Comparison of ENCODE assay signal across 1 cellular context in the genomic region with DNA sequence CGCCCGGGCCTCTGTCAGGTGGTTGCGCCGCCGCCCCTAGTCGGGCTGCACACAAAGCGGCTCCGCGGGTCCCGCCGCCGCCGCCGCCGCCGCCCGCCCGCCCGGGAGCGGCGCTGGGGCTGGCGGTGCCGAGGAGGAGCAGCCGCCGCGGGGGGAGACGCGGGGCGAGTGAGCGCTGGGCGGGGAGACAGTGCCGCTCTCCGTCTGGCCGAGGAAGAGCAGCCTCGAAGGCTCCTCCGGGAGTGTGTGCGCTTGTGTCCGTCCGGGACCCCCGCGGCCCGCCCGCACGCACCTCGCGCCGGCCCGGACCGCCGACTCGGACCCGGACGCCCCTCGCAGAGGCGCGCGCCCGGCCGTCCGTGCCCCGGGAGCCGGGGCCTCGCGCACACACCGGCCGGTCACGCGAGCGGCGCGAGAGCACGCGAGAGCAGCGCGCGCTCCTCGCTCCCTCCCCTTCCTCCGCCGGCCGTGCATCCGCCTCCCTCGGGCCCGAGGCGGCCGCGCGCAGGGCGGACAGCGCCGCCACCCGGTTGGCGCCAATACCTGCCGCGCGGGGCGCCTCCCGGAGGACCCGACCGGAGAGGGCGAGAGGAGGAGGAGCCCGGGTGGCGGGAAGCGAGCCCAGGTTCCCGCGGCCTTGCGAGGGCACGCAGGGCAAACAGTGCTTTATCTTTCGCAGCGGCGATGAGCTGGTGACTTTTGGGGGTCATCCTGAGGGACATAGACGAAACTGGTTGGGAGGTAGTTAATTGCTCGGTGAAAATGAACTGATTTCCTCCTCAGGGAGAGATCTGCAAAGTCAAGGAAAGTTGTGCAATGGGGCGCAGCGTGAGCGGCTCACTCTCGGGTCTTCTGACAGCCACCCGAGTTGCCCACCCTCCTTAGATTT.
A peak's percentile ranks its signal among the peaks of the same experiment; 100 is the strongest.
TF ChIP-seq lines count a peak whose summit lies in the region.

A gene with protein sequence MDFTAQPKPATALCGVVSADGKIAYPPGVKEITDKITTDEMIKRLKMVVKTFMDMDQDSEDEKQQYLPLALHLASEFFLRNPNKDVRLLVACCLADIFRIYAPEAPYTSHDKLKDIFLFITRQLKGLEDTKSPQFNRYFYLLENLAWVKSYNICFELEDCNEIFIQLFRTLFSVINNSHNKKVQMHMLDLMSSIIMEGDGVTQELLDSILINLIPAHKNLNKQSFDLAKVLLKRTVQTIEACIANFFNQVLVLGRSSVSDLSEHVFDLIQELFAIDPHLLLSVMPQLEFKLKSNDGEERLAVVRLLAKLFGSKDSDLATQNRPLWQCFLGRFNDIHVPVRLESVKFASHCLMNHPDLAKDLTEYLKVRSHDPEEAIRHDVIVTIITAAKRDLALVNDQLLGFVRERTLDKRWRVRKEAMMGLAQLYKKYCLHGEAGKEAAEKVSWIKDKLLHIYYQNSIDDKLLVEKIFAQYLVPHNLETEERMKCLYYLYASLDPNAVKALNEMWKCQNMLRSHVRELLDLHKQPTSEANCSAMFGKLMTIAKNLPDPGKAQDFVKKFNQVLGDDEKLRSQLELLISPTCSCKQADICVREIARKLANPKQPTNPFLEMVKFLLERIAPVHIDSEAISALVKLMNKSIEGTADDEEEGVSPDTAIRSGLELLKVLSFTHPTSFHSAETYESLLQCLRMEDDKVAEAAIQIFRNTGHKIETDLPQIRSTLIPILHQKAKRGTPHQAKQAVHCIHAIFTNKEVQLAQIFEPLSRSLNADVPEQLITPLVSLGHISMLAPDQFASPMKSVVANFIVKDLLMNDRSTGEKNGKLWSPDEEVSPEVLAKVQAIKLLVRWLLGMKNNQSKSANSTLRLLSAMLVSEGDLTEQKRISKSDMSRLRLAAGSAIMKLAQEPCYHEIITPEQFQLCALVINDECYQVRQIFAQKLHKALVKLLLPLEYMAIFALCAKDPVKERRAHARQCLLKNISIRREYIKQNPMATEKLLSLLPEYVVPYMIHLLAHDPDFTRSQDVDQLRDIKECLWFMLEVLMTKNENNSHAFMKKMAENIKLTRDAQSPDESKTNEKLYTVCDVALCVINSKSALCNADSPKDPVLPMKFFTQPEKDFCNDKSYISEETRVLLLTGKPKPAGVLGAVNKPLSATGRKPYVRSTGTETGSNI (N-terminal part only) (minus strand): TSS at position 423 of the 889 bp plus-strand sequence. CDS start 1,334 bp downstream, outside the sequence.

TF ChIP-seq in HEK293, 187 proteins besides CTCF, POLR2A, EP300 and RAD21 (continued from another document and continues in another):
- TF ChIP-seq, protein P1, sequence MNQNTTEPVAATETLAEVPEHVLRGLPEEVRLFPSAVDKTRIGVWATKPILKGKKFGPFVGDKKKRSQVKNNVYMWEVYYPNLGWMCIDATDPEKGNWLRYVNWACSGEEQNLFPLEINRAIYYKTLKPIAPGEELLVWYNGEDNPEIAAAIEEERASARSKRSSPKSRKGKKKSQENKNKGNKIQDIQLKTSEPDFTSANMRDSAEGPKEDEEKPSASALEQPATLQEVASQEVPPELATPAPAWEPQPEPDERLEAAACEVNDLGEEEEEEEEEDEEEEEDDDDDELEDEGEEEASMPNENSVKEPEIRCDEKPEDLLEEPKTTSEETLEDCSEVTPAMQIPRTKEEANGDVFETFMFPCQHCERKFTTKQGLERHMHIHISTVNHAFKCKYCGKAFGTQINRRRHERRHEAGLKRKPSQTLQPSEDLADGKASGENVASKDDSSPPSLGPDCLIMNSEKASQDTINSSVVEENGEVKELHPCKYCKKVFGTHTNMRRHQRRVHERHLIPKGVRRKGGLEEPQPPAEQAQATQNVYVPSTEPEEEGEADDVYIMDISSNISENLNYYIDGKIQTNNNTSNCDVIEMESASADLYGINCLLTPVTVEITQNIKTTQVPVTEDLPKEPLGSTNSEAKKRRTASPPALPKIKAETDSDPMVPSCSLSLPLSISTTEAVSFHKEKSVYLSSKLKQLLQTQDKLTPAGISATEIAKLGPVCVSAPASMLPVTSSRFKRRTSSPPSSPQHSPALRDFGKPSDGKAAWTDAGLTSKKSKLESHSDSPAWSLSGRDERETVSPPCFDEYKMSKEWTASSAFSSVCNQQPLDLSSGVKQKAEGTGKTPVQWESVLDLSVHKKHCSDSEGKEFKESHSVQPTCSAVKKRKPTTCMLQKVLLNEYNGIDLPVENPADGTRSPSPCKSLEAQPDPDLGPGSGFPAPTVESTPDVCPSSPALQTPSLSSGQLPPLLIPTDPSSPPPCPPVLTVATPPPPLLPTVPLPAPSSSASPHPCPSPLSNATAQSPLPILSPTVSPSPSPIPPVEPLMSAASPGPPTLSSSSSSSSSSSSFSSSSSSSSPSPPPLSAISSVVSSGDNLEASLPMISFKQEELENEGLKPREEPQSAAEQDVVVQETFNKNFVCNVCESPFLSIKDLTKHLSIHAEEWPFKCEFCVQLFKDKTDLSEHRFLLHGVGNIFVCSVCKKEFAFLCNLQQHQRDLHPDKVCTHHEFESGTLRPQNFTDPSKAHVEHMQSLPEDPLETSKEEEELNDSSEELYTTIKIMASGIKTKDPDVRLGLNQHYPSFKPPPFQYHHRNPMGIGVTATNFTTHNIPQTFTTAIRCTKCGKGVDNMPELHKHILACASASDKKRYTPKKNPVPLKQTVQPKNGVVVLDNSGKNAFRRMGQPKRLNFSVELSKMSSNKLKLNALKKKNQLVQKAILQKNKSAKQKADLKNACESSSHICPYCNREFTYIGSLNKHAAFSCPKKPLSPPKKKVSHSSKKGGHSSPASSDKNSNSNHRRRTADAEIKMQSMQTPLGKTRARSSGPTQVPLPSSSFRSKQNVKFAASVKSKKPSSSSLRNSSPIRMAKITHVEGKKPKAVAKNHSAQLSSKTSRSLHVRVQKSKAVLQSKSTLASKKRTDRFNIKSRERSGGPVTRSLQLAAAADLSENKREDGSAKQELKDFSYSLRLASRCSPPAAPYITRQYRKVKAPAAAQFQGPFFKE (tag by site-specific recombination; IDR thresholded peaks at IDR 0.05; ENCODE audit: borderline replicate concordance): no peak
- TF ChIP-seq, protein P2, sequence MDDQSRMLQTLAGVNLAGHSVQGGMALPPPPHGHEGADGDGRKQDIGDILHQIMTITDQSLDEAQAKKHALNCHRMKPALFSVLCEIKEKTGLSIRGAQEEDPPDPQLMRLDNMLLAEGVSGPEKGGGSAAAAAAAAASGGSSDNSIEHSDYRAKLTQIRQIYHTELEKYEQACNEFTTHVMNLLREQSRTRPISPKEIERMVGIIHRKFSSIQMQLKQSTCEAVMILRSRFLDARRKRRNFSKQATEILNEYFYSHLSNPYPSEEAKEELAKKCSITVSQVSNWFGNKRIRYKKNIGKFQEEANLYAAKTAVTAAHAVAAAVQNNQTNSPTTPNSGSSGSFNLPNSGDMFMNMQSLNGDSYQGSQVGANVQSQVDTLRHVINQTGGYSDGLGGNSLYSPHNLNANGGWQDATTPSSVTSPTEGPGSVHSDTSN (CRISPR knock-in tag; IDR thresholded peaks at IDR 0.05): peak; percentile 89
- TF ChIP-seq, protein P3, sequence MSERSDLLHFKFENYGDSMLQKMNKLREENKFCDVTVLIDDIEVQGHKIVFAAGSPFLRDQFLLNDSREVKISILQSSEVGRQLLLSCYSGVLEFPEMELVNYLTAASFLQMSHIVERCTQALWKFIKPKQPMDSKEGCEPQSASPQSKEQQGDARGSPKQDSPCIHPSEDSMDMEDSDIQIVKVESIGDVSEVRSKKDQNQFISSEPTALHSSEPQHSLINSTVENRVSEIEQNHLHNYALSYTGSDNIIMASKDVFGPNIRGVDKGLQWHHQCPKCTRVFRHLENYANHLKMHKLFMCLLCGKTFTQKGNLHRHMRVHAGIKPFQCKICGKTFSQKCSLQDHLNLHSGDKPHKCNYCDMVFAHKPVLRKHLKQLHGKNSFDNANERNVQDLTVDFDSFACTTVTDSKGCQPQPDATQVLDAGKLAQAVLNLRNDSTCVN (tag by site-specific recombination; optimal IDR thresholded peaks at IDR 0.05): peak; percentile 84
- peak; percentile 44; the same call in 1 of the 2 replicates for TF ChIP-seq BCL11A (tag by site-specific recombination; IDR thresholded peaks at IDR 0.05; ENCODE audit: low read depth)
- TF ChIP-seq ZIC2 (tag by site-specific recombination; IDR thresholded peaks at IDR 0.05): no peak
- TF ChIP-seq, protein P4, sequence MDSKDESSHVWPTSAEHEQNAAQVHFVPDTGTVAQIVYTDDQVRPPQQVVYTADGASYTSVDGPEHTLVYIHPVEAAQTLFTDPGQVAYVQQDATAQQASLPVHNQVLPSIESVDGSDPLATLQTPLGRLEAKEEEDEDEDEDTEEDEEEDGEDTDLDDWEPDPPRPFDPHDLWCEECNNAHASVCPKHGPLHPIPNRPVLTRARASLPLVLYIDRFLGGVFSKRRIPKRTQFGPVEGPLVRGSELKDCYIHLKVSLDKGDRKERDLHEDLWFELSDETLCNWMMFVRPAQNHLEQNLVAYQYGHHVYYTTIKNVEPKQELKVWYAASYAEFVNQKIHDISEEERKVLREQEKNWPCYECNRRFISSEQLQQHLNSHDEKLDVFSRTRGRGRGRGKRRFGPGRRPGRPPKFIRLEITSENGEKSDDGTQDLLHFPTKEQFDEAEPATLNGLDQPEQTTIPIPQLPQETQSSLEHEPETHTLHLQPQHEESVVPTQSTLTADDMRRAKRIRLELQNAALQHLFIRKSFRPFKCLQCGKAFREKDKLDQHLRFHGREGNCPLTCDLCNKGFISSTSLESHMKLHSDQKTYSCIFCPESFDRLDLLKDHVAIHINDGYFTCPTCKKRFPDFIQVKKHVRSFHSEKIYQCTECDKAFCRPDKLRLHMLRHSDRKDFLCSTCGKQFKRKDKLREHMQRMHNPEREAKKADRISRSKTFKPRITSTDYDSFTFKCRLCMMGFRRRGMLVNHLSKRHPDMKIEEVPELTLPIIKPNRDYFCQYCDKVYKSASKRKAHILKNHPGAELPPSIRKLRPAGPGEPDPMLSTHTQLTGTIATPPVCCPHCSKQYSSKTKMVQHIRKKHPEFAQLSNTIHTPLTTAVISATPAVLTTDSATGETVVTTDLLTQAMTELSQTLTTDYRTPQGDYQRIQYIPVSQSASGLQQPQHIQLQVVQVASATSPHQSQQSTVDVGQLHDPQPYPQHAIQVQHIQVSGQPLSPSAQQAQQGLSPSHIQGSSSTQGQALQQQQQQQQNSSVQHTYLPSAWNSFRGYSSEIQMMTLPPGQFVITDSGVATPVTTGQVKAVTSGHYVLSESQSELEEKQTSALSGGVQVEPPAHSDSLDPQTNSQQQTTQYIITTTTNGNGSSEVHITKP (tag by site-specific recombination; IDR thresholded peaks at IDR 0.05): no peak
- no peak; the same call in 1 of the 2 replicates for TF ChIP-seq WT1 (tag by site-specific recombination; IDR thresholded peaks at IDR 0.05)
- no peak for TF ChIP-seq ZNF747 (tag by site-specific recombination; IDR thresholded peaks at IDR 0.05)
- TF ChIP-seq, protein P5, sequence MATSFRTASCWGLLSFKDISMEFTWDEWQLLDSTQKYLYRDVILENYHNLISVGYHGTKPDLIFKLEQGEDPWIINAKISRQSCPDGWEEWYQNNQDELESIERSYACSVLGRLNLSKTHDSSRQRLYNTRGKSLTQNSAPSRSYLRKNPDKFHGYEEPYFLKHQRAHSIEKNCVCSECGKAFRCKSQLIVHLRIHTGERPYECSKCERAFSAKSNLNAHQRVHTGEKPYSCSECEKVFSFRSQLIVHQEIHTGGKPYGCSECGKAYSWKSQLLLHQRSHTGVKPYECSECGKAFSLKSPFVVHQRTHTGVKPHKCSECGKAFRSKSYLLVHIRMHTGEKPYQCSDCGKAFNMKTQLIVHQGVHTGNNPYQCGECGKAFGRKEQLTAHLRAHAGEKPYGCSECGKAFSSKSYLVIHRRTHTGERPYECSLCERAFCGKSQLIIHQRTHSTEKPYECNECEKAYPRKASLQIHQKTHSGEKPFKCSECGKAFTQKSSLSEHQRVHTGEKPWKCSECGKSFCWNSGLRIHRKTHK (tag by site-specific recombination; IDR thresholded peaks at IDR 0.05): no peak
- TF ChIP-seq ZNF23 (tag by site-specific recombination; IDR thresholded peaks at IDR 0.05; ENCODE audit: borderline replicate concordance): no peak
- no peak for TF ChIP-seq ZNF10 (tag by site-specific recombination; IDR thresholded peaks at IDR 0.05)
- no peak for TF ChIP-seq ZNF302 (tag by site-specific recombination; IDR thresholded peaks at IDR 0.05; ENCODE audit: low read depth)
- TF ChIP-seq GLI2 (tag by site-specific recombination; IDR thresholded peaks at IDR 0.05; ENCODE audit: borderline replicate concordance, low read depth): no peak
- no peak for TF ChIP-seq ZNF701 (tag by site-specific recombination; IDR thresholded peaks at IDR 0.05)
- TF ChIP-seq ZNF624 (tag by site-specific recombination; IDR thresholded peaks at IDR 0.05): no peak
- peak; percentile 90 for TF ChIP-seq ZEB2 (tag by site-specific recombination; IDR thresholded peaks at IDR 0.05)
- 0 out of 2 replicates have a peak, but pooled peaks have one; percentile 20 for TF ChIP-seq ZFHX2 (tag by site-specific recombination; conservative IDR thresholded peaks at IDR 0.05)
- no peak for TF ChIP-seq ZNF211 (tag by site-specific recombination; IDR thresholded peaks at IDR 0.05; ENCODE audit: low read depth)
- TF ChIP-seq ZNF529 (tag by site-specific recombination; IDR thresholded peaks at IDR 0.05; ENCODE audit: insufficient replicate concordance): no peak
- TF ChIP-seq ZNF292 (tag by site-specific recombination; IDR thresholded peaks at IDR 0.05; ENCODE audit: borderline replicate concordance, low read depth): no peak
- TF ChIP-seq REPIN1 (tag by site-specific recombination; IDR thresholded peaks at IDR 0.05; ENCODE audit: low read depth): no peak
- TF ChIP-seq ZNF785 (tag by site-specific recombination; IDR thresholded peaks at IDR 0.05): no peak
- no peak for TF ChIP-seq ZNF629 (tag by site-specific recombination; IDR thresholded peaks at IDR 0.05)
- no peak for TF ChIP-seq ZNF585B (tag by site-specific recombination; IDR thresholded peaks at IDR 0.05)
- TF ChIP-seq ZNF48 (tag by site-specific recombination; IDR thresholded peaks at IDR 0.05): no peak
- TF ChIP-seq, protein P6, sequence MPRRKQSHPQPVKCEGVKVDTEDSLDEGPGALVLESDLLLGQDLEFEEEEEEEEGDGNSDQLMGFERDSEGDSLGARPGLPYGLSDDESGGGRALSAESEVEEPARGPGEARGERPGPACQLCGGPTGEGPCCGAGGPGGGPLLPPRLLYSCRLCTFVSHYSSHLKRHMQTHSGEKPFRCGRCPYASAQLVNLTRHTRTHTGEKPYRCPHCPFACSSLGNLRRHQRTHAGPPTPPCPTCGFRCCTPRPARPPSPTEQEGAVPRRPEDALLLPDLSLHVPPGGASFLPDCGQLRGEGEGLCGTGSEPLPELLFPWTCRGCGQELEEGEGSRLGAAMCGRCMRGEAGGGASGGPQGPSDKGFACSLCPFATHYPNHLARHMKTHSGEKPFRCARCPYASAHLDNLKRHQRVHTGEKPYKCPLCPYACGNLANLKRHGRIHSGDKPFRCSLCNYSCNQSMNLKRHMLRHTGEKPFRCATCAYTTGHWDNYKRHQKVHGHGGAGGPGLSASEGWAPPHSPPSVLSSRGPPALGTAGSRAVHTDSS (tag by site-specific recombination; IDR thresholded peaks at IDR 0.05): peak; percentile 66; the same call in 1 of the 2 replicates
- TF ChIP-seq, protein P7, sequence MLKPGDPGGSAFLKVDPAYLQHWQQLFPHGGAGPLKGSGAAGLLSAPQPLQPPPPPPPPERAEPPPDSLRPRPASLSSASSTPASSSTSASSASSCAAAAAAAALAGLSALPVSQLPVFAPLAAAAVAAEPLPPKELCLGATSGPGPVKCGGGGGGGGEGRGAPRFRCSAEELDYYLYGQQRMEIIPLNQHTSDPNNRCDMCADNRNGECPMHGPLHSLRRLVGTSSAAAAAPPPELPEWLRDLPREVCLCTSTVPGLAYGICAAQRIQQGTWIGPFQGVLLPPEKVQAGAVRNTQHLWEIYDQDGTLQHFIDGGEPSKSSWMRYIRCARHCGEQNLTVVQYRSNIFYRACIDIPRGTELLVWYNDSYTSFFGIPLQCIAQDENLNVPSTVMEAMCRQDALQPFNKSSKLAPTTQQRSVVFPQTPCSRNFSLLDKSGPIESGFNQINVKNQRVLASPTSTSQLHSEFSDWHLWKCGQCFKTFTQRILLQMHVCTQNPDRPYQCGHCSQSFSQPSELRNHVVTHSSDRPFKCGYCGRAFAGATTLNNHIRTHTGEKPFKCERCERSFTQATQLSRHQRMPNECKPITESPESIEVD (tag by site-specific recombination; IDR thresholded peaks at IDR 0.05): no peak
- no peak for TF ChIP-seq ZNF843 (tag by site-specific recombination; IDR thresholded peaks at IDR 0.05)
